16 cellular contexts compared by ENCODE assay signal in the genomic region with DNA sequence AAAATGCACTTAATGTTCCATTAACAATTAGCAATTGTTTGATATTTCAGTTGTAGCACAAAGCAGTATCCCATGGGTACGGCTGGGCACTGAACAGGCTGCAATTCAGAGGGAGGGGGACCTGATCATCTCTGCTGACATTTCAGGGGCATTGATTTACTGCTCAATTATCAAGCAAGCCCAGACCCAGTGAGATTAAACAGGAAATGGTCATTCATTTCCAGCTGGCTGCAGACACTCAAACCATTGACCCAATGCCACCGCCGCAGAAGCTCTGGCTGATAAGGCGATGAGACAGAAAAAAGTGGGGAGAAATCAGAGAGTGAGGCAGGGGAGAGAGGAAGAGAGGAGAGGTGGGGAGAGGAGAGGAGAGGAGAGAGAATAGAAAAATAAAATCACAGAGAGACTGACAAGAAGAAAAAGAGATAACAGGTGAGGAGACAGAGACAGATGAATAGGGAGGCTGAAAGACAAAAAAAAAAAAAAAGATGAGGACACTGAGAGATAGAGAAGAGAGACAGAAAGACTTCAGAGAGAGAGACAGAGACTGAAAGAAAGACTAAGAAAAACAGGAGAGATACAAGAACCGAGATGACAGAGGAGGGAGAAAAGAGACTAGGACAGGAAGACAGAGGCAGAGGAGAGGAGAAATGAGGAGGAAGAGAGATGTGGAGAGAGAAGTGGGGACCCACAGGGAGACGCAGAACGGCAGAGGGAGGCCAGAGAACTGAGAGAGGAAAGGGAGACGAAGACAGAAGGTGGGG. TPM values are rescaled to one million over a fixed set of nuclear protein-coding genes. Genes with fewer than 3 reads are reported as not detected.
DNase-seq lines count a peak whose midpoint lies in the region; ATAC-seq lines count a peak whose summit lies in the region.
"Had no signal": no experiment of that assay in that cellular context is flagged by ENCODE, and none has a peak within 500 bp of the region (broad histone marks: within the 10 kb centered on the region; RNA-seq: fewer than 3 reads in every experiment).

No MANE protein-coding gene starts in this region.

- H3K36me3 ChIP-seq in mesenchymal stem cell (ENCODE audit: control insufficient read depth in 1 of 2, insufficient read depth in 2 of 2, low read depth in 1 of 2, low read length in 2 of 2), result no peaks in the 10 kb centered on the region

- no peak overlapping the region for H3K27ac Mint-ChIP-seq in stimulated activated naive CD8-positive, alpha-beta T cell treated with anti-CD3 and anti-CD28 coated beads, Interleukin-15, Interleukin-2, amounts not matched to agents 100 ng/mL and 50 ng/mL, for 24 hours
- no peak overlapping the region for H3K27ac Mint-ChIP-seq in activated naive CD8-positive, alpha-beta T cell treated with anti-CD3 and anti-CD28 coated beads, Interleukin-2, amount 10 ng/mL, durations not matched to agents 7 days and 5 days
- H3K27ac Mint-ChIP-seq: dendritic cell treated with granulocyte-macrophage colony-stimulating factor and Interleukin-4, amounts not matched to agents 40 ng/mL and 50 ng/mL, for 4 days had no signal

- peaks cover 8% of the 10 kb centered on the region for H3K4me1 Mint-ChIP-seq in stimulated activated naive CD8-positive, alpha-beta T cell treated with anti-CD3 and anti-CD28 coated beads, Interleukin-15, Interleukin-2, amounts not matched to agents 100 ng/mL and 50 ng/mL, for 24 hours (ENCODE audit: low read depth)
- peaks cover 5% of the 10 kb centered on the region for H3K4me1 Mint-ChIP-seq in activated naive CD8-positive, alpha-beta T cell treated with anti-CD3 and anti-CD28 coated beads, Interleukin-2, amount 10 ng/mL, durations not matched to agents 7 days and 5 days

- H3K27me3 ChIP-seq in mesenchymal stem cell (ENCODE audit: control insufficient read depth in 1 of 2, insufficient read depth in 1 of 2, low read length in 2 of 2), result peaks cover 55 to 66% of the 10 kb centered on the region in 2 experiments

- H3K23ac ChIP-seq in mesenchymal stem cell (ENCODE audit: low read length in 2 of 2), result no peak overlapping the region

- H3K9ac ChIP-seq in mesenchymal stem cell (ENCODE audit: low read length), result peak overlapping the region; percentile 70

- H4K8ac ChIP-seq in mesenchymal stem cell (ENCODE audit: low read length), result peak overlapping the region; percentile 5

- no peak overlapping the region for H2AK5ac ChIP-seq in mesenchymal stem cell (ENCODE audit: low read length, severe bottlenecking)

- no peak overlapping the region for H2BK5ac ChIP-seq in mesenchymal stem cell (ENCODE audit: low read depth, low read length, poor library complexity, severe bottlenecking)

- no peak overlapping the region for H2BK12ac ChIP-seq in mesenchymal stem cell (ENCODE audit: low read length in 2 of 2)

- peaks cover 48% of the 10 kb centered on the region for H3K27me3 Mint-ChIP-seq in stimulated activated naive CD8-positive, alpha-beta T cell treated with anti-CD3 and anti-CD28 coated beads, Interleukin-15, Interleukin-2, amounts not matched to agents 100 ng/mL and 50 ng/mL, for 24 hours
- H3K27me3 Mint-ChIP-seq in activated naive CD8-positive, alpha-beta T cell treated with anti-CD3 and anti-CD28 coated beads, Interleukin-2, amount 10 ng/mL, durations not matched to agents 7 days and 5 days, result peaks cover 54% of the 10 kb centered on the region

- WGBS in mesenchymal stem cell, result 32% methylated on average over 8 of the region's 8 CpGs

- H3K9me3 Mint-ChIP-seq in stimulated activated naive CD8-positive, alpha-beta T cell treated with anti-CD3 and anti-CD28 coated beads, Interleukin-15, Interleukin-2, amounts not matched to agents 100 ng/mL and 50 ng/mL, for 24 hours, result peaks cover 8% of the 10 kb centered on the region
- H3K9me3 Mint-ChIP-seq in activated naive CD8-positive, alpha-beta T cell treated with anti-CD3 and anti-CD28 coated beads, Interleukin-2, amount 10 ng/mL, durations not matched to agents 7 days and 5 days, result no peaks in the 10 kb centered on the region
- H3K9me3 Mint-ChIP-seq: dendritic cell treated with granulocyte-macrophage colony-stimulating factor and Interleukin-4, amounts not matched to agents 40 ng/mL and 50 ng/mL, for 4 days had no signal

- no peak overlapping the region for H2BK120ac ChIP-seq in mesenchymal stem cell (ENCODE audit: low read depth, low read length)

- peaks cover 7% of the 10 kb centered on the region for H3K36me3 Mint-ChIP-seq in stimulated activated naive CD8-positive, alpha-beta T cell treated with anti-CD3 and anti-CD28 coated beads, Interleukin-15, Interleukin-2, amounts not matched to agents 100 ng/mL and 50 ng/mL, for 24 hours (ENCODE audit: low read depth)
- no peaks in the 10 kb centered on the region for H3K36me3 Mint-ChIP-seq in activated naive CD8-positive, alpha-beta T cell treated with anti-CD3 and anti-CD28 coated beads, Interleukin-2, amount 10 ng/mL, durations not matched to agents 7 days and 5 days

- no peak overlapping the region for H3K4me2 ChIP-seq in mesenchymal stem cell (ENCODE audit: low read length, poor library complexity, severe bottlenecking)

- no peak overlapping the region for H2AFZ ChIP-seq in mesenchymal stem cell (ENCODE audit: low read depth, low read length)

- H3K4me1 ChIP-seq in mesenchymal stem cell (ENCODE audit: control insufficient read depth, insufficient read depth, low read depth, low read length), result peaks cover 8% of the 10 kb centered on the region

- H3K4ac ChIP-seq in mesenchymal stem cell (ENCODE audit: low read depth in 1 of 2, low read length in 2 of 2), result no peak overlapping the region

- H3K18ac ChIP-seq in mesenchymal stem cell (ENCODE audit: low read depth in 1 of 2, low read length in 2 of 2), result no peak overlapping the region

- no peak overlapping the region for H4K91ac ChIP-seq in mesenchymal stem cell (ENCODE audit: low read length)

- H3K4me3 ChIP-seq in mesenchymal stem cell (ENCODE audit: insufficient read depth in 1 of 2, low read depth in 1 of 2, low read length in 2 of 2), result peak overlapping the region in 1 of 2 experiments; percentile 82
- H3K4me3 ChIP-seq: lung had no signal

- no peak for ATAC-seq in stimulated activated naive CD8-positive, alpha-beta T cell treated with anti-CD3 and anti-CD28 coated beads, Interleukin-15, Interleukin-2, amounts not matched to agents 100 U/mL and 50 U/mL, for 24 hours
- no peak for ATAC-seq in activated naive CD8-positive, alpha-beta T cell treated with anti-CD3 and anti-CD28 coated beads, Interleukin-2, amount 10 ng/mL, durations not matched to agents 7 days and 5 days (ENCODE audit: low read depth)
- ATAC-seq in GM19452 (IDR thresholded peaks at IDR 0.05; ENCODE audit: unreplicated experiment) (no peak), HG03521 (IDR thresholded peaks at IDR 0.05; ENCODE audit: unreplicated experiment) (no peak)
- ATAC-seq: activated CD4-positive, CD25-positive, alpha-beta regulatory T cell treated with anti-CD3 and anti-CD28 coated beads, Interleukin-2, amount 50 U/mL, for 24 hours had no signal

- H3K4me3 Mint-ChIP-seq in stimulated activated naive CD8-positive, alpha-beta T cell treated with anti-CD3 and anti-CD28 coated beads, Interleukin-15, Interleukin-2, amounts not matched to agents 100 ng/mL and 50 ng/mL, for 24 hours, result peak overlapping the region; percentile 24
- peak overlapping the region; percentile 32 for H3K4me3 Mint-ChIP-seq in activated naive CD8-positive, alpha-beta T cell treated with anti-CD3 and anti-CD28 coated beads, Interleukin-2, amount 10 ng/mL, durations not matched to agents 7 days and 5 days
- H3K4me3 Mint-ChIP-seq: dendritic cell treated with granulocyte-macrophage colony-stimulating factor and Interleukin-4, amounts not matched to agents 40 ng/mL and 50 ng/mL, for 4 days had no signal

- no peak overlapping the region for H3K27ac ChIP-seq in mesenchymal stem cell (ENCODE audit: low read length, poor library complexity, severe bottlenecking)

- H2BK15ac ChIP-seq in mesenchymal stem cell (ENCODE audit: low read depth, poor library complexity, severe bottlenecking), result no peak overlapping the region

- H3K14ac ChIP-seq in mesenchymal stem cell (ENCODE audit: low read length in 2 of 2), result no peak overlapping the region

- POLR2A ChIA-PET in activated naive CD8-positive, alpha-beta T cell treated with anti-CD3 and anti-CD28 coated beads, Interleukin-2, amount 10 ng/mL, durations not matched to agents 7 days and 5 days (lab: Charles Lee), result no interaction called here

- no peaks in the 10 kb centered on the region for H3K79me1 ChIP-seq in mesenchymal stem cell (replicated peaks; ENCODE audit: low read length, poor library complexity, severe bottlenecking)

- DNase-seq in stimulated activated naive CD8-positive, alpha-beta T cell treated with anti-CD3 and anti-CD28 coated beads, Interleukin-15, Interleukin-2, amounts not matched to agents 100 U/mL and 50 U/mL, for 24 hours, result no peak
- no peak for DNase-seq in activated naive CD8-positive, alpha-beta T cell treated with anti-CD3 and anti-CD28 coated beads, Interleukin-2, amount 10 ng/mL, durations not matched to agents 7 days and 5 days
- DNase-seq in mesenchymal stem cell, result no peak
- no peak for DNase-seq in globus pallidus (ENCODE audit: low spot score)
- DNase-seq in activated T-cell treated with anti-CD3 and anti-CD28 coated beads, Interleukin-2, amount 50 U/mL, for 48 hours, result no peak
- DNase-seq: activated gamma-delta T cell, foreskin melanocyte, HCEC 1CT, Karpas-422, NCI-H226 had no signal

- H3K9me3 ChIP-seq in mesenchymal stem cell (ENCODE audit: control insufficient read depth, low read length), result no peaks in the 10 kb centered on the region

RNA-seq across cellular contexts. Expression of a gene that starts 1.0 kb away (rescaled TPM):
- under 1 TPM; 0.17 to 0.20 TPM for total RNA-seq in activated naive CD8-positive, alpha-beta T cell treated with anti-CD3 and anti-CD28 coated beads, Interleukin-2, amount 10 ng/mL, durations not matched to agents 7 days and 5 days
- polyA plus RNA-seq in mesenchymal stem cell (2013, experiment 1 of 2), result 0.01 TPM
- polyA plus RNA-seq in mesenchymal stem cell (2013, experiment 2 of 2), result 0.01 TPM
